Comparison of ENCODE assay signal across 21 cellular contexts in the genomic region with DNA sequence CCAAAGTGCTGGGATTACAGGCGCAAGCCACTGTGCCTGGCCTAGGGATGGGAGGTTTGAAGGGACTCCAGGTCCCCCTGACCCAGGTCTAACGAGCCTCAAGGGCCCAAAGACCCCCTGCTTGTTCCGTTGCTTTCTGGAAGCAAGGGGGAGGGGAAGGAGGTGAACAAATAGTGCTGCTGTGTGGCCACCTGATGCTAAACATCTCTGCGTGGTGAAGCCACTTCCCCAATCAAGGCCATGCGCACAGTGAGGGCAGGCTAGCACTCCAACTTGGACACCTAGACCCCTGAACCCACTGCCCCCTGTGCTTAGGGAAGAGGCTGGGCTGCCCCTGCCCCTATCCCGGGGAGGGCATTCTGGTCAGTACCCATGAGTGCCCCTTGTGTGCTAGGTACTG. TPM values are rescaled to one million over a fixed set of nuclear protein-coding genes. Genes with fewer than 3 reads are reported as not detected.
"Had no signal": no experiment of that assay in that cellular context is flagged by ENCODE, and none has a peak within 500 bp of the region (broad histone marks: within the 10 kb centered on the region; RNA-seq: fewer than 3 reads in every experiment).

No MANE protein-coding gene starts in this region.

- FAIRE-seq: endometrium, TTC549 had no signal

- H3K27ac ChIP-seq: left lung, prostate gland, right atrium auricular region, stomach, suprapubic skin, uterus had no signal

- H3K27me3 Mint-ChIP-seq: naive thymus-derived CD4-positive, alpha-beta T cell; T-cell had no signal

- ATAC-seq: left lung; naive thymus-derived CD4-positive, alpha-beta T cell; stimulated activated effector memory CD8-positive, alpha-beta T cell treated with anti-CD3 and anti-CD28 coated beads, Interleukin-12 subunit alpha, Interleukin-12 subunit beta, amount 100 ng/mL, for 72 hours; T-cell had no signal

- H3K4me3 ChIP-seq: left lung, lung, prostate gland, right atrium auricular region, stomach, suprapubic skin, tibial nerve, uterus had no signal

- H3K36me3 Mint-ChIP-seq: immature natural killer cell; stimulated activated effector memory CD8-positive, alpha-beta T cell treated with anti-CD3 and anti-CD28 coated beads, Interleukin-12 subunit alpha, Interleukin-12 subunit beta, amount 100 ng/mL, for 72 hours; T-cell had no signal

- DNase-seq: activated naive CD4-positive, alpha-beta T cell treated with Interleukin-2 at 50 U/mL for 16 hours; activated T-cell treated with anti-CD3 and anti-CD28 coated beads, Interleukin-2, amount 50 U/mL, for 1 hour; immature natural killer cell; kidney glomerular epithelial cell; left lung; naive thymus-derived CD4-positive, alpha-beta T cell; stimulated activated CD4-positive, alpha-beta T cell treated with anti-CD3 and anti-CD28 coated beads, Interleukin-2, amount 100 ng/mL, for 24 hours; stomach; T-cell; uterus had no signal

- H3K4me3 Mint-ChIP-seq: immature natural killer cell; stimulated activated effector memory CD8-positive, alpha-beta T cell treated with anti-CD3 and anti-CD28 coated beads, Interleukin-12 subunit alpha, Interleukin-12 subunit beta, amount 100 ng/mL, for 72 hours; T-cell; T-helper 2 cell treated with Interferon-gamma antibody and Interleukin-4, amounts not matched to agents 5 μg/mL and 100 μg/mL, for 36 hours had no signal

- H3K27ac Mint-ChIP-seq: stimulated activated effector memory CD8-positive, alpha-beta T cell treated with anti-CD3 and anti-CD28 coated beads, Interleukin-12 subunit alpha, Interleukin-12 subunit beta, amount 100 ng/mL, for 72 hours; T-cell; T-helper 2 cell treated with Interferon-gamma antibody and Interleukin-4, amounts not matched to agents 5 μg/mL and 100 μg/mL, for 36 hours had no signal

- H3K27me3 ChIP-seq: left lung, right atrium auricular region, stomach, suprapubic skin, tibial nerve, uterus had no signal

- H3K9me3 ChIP-seq: left lung, prostate gland, right atrium auricular region, stomach, suprapubic skin, tibial nerve, uterus had no signal

- H3K9me3 Mint-ChIP-seq: immature natural killer cell; naive thymus-derived CD4-positive, alpha-beta T cell; stimulated activated effector memory CD8-positive, alpha-beta T cell treated with anti-CD3 and anti-CD28 coated beads, Interleukin-12 subunit alpha, Interleukin-12 subunit beta, amount 100 ng/mL, for 72 hours; T-cell; T-helper 2 cell treated with Interferon-gamma antibody and Interleukin-4, amounts not matched to agents 5 μg/mL and 100 μg/mL, for 36 hours had no signal

- H3K36me3 ChIP-seq: left lung, prostate gland, right atrium auricular region, stomach, suprapubic skin, tibial nerve, uterus had no signal

RNA-seq across cellular contexts. Expression of gene C19orf38, which starts 47.1 kb away (rescaled TPM):
- total RNA-seq: epithelial cell of proximal tubule, glomerular endothelial cell had no signal
